8 cellular contexts compared by ENCODE assay signal in genomic region chr3:150546226-150547044, GRCh38. TPM values are rescaled to one million over a fixed set of nuclear protein-coding genes. Genes with fewer than 3 reads are reported as not detected.
DNase-seq lines count a peak whose midpoint lies in the region; ATAC-seq and TF ChIP-seq lines count a peak whose summit lies in the region.

Gene EIF2A (plus strand): TSS chr3:150546787. CDS start chr3:150546803, 16 bp downstream.
Gene SERP1 (minus strand): TSS chr3:150546496. CDS start chr3:150546135, 361 bp downstream.

- H3K9me3 ChIP-seq in Peyer's patch (no peaks in the 10 kb centered on the region), esophagus (ENCODE audit: control insufficient read depth in 2 of 2, insufficient read depth in 1 of 2, low read depth in 1 of 2, low read length in 1 of 2) (no peaks in the 10 kb centered on the region), mucosa of stomach (ENCODE audit: control insufficient read depth, low read length) (no peaks in the 10 kb centered on the region)

- H3K4me1 ChIP-seq in KMS-11 (ENCODE audit: low read depth, poor library complexity, severe bottlenecking) (peaks cover 62% of the 10 kb centered on the region), Peyer's patch (peaks cover 0 to 24% (median 6%) of the 10 kb centered on the region in 4 donors), esophagus (ENCODE audit: control insufficient read depth in 2 of 2, insufficient read depth in 2 of 2, low read length in 1 of 2) (no peaks in the 10 kb centered on the region), mucosa of stomach (ENCODE audit: control insufficient read depth, insufficient read depth, low read length) (peaks cover 12% of the 10 kb centered on the region)

- H2AFZ ChIP-seq in KMS-11 (ENCODE audit: low read depth) = peak within 1 kb of the TSS; percentile 64

- peaks cover 94% of the 10 kb centered on the region for H3K79me2 ChIP-seq in KMS-11 (ENCODE audit: insufficient read depth, low read depth)

- H3K9ac ChIP-seq in KMS-11 (peak within 1 kb of the TSS; percentile 92), mucosa of stomach (ENCODE audit: low read length) (peak within 1 kb of the TSS; percentile 94)

- TF ChIP-seq POLR2A in Peyer's patch (IDR thresholded peaks at IDR 0.05) = peak; percentile 98 to 99

- H3K27me3 ChIP-seq in KMS-11 (ENCODE audit: insufficient read depth, low read depth) (no peaks in the 10 kb centered on the region), Peyer's patch (no peaks in the 10 kb centered on the region), esophagus (ENCODE audit: control insufficient read depth in 1 of 2, insufficient read depth in 2 of 2, low read length in 2 of 2) (no peaks in the 10 kb centered on the region), mucosa of stomach (ENCODE audit: control insufficient read depth, insufficient read depth, low read length) (no peaks in the 10 kb centered on the region)

- DNase-seq in DMS53 treated with DMSO at 0.1 percent for 48 hours (lab: John Stamatoyannopoulos, UW; ENCODE audit: unreplicated experiment) (peak; percentile 88), Peyer's patch (peak; percentile 97 to 99 (median 99))
- DNase-seq in activated T-cell treated with anti-CD3 and anti-CD28 coated beads, Interleukin-2, amount 50 U/mL, for 48 hours = peak; percentile 99
- peak; percentile 98 to 99 for DNase-seq in stimulated activated CD8-positive, alpha-beta memory T cell treated with anti-CD3 and anti-CD28 coated beads, Interleukin-7, amount 100 ng/mL, for 1 hour (ENCODE audit: low read depth in 2 of 2)

- H3K27ac ChIP-seq in KMS-11 (peak within 1 kb of the TSS; percentile 91), Peyer's patch (peak within 1 kb of the TSS; percentile 99 to 100 (median 100)), esophagus (ENCODE audit: low read depth in 2 of 2, low read length in 1 of 2) (peak within 1 kb of the TSS; percentile 99 to 100)

- WGBS in esophagus, 2 donors = 0 to 1% methylated on average over 77 to 86 of the region's 86 CpGs

- H3K36me3 ChIP-seq in KMS-11 (ENCODE audit: insufficient read depth) = peaks cover 11% of the 10 kb centered on the region; the same call in 1 of the 2 replicates
- peaks cover 0 to 14% (median 0%) of the 10 kb centered on the region in 3 donors for H3K36me3 ChIP-seq in Peyer's patch
- no peaks in the 10 kb centered on the region for H3K36me3 ChIP-seq in esophagus (ENCODE audit: control insufficient read depth in 2 of 2, insufficient read depth in 2 of 2, low read length in 1 of 2)
- H3K36me3 ChIP-seq in mucosa of stomach (ENCODE audit: control insufficient read depth, insufficient read depth, low read length) = no peaks in the 10 kb centered on the region

- H4K20me1 ChIP-seq in KMS-11 (ENCODE audit: insufficient read depth) = peaks cover 10% of the 10 kb centered on the region; the same call in 1 of the 2 replicates

- peak within 1 kb of the TSS; percentile 85 for H3K4me2 ChIP-seq in KMS-11

- H3K4me3 ChIP-seq in KMS-11 (IDR thresholded peaks at IDR 0.05; ENCODE audit: insufficient read depth, low read depth, low read length) (peak within 1 kb of the TSS; percentile 92), Peyer's patch (peak within 1 kb of the TSS; percentile 81 to 98 (median 88)), esophagus (ENCODE audit: low read depth in 1 of 2, low read length in 2 of 2) (peak within 1 kb of the TSS; percentile 95 to 97), mucosa of stomach (ENCODE audit: low read length) (peak within 1 kb of the TSS; percentile 64)

- TF ChIP-seq CTCF in KMS-11 (conservative IDR thresholded peaks at IDR 0.05; ENCODE audit: low read depth, low read length) (no peak), Peyer's patch (IDR thresholded peaks at IDR 0.05) (peak in 1 of 6 experiments; percentile 7)

- ATAC-seq in GM21737 (IDR thresholded peaks at IDR 0.05; ENCODE audit: unreplicated experiment) = peak; percentile 91

RNA-seq across cellular contexts. Expression of gene EIF2A, which starts in this region (rescaled TPM):
- total RNA-seq in Peyer's patch = 100 to 1,000 TPM in 2 of 4 donors, 10 to 100 TPM in 2; 83.1 to 201 (median 109) TPM
- polyA plus RNA-seq in esophagus = 10 to 100 TPM; 50.4 to 63.7 TPM

RNA-seq across cellular contexts. Expression of gene SERP1, which starts in this region (rescaled TPM):
- total RNA-seq in Peyer's patch = 100 to 1,000 TPM; 102 to 136 (median 119) TPM
- polyA plus RNA-seq in esophagus = 10 to 100 TPM; 36.1 to 99.0 TPM

Comparison
In these comparisons a context has a peak if more than half of its experiments do, and no peak if none do; other contexts are left out.
1. Peak in every context shown above with its lines: DNase-seq, ATAC-seq, H3K4me3 ChIP-seq and H3K27ac ChIP-seq.